1 cellular context compared by ENCODE assay signal in genomic region chr10:117168135-117168674, GRCh38.
A peak's percentile ranks its signal among the peaks of the same experiment; 100 is the strongest.
TF ChIP-seq lines count a peak whose summit lies in the region.

No MANE protein-coding gene starts in this region.

TF ChIP-seq in WTC11, 78 proteins besides CTCF, POLR2A, EP300 and RAD21 (continued from another document):
- TF ChIP-seq USF1 (CRISPR knock-in tag; IDR thresholded peaks at IDR 0.05) (no peak), FOXK1 (CRISPR knock-in tag; IDR thresholded peaks at IDR 0.05) (peak; percentile 50; the same call in 1 of the 2 replicates), TEAD1 (CRISPR knock-in tag; IDR thresholded peaks at IDR 0.05) (peak; percentile 54), ZNF396 (CRISPR knock-in tag; IDR thresholded peaks at IDR 0.05; ENCODE audit: borderline replicate concordance) (no peak), FOXP4 (CRISPR knock-in tag; IDR thresholded peaks at IDR 0.05) (0 out of 2 replicates have a peak, but pooled peaks have one; percentile 53), SP1 (CRISPR knock-in tag; conservative IDR thresholded peaks at IDR 0.05) (peak; percentile 47; the same call in 1 of the 2 replicates), ZNF281 (CRISPR knock-in tag; IDR thresholded peaks at IDR 0.05) (0 out of 2 replicates have a peak, but pooled peaks have one; percentile 29), ZNF416 (CRISPR knock-in tag; IDR thresholded peaks at IDR 0.05) (peak; percentile 24; the same call in 1 of the 2 replicates), ARID4B (CRISPR knock-in tag; IDR thresholded peaks at IDR 0.05; ENCODE audit: borderline replicate concordance) (peak; percentile 68; the same call in 1 of the 2 replicates), ZNF232 (CRISPR knock-in tag; IDR thresholded peaks at IDR 0.05) (no peak), ELF4 (CRISPR knock-in tag; IDR thresholded peaks at IDR 0.05; ENCODE audit: low read depth) (no peak), FOXP1 (CRISPR knock-in tag; IDR thresholded peaks at IDR 0.05; ENCODE audit: borderline replicate concordance) (peak; percentile 88; the same call in 1 of the 2 replicates), ZNF532 (CRISPR knock-in tag; IDR thresholded peaks at IDR 0.05; ENCODE audit: borderline replicate concordance) (no peak), HMGXB4 (CRISPR knock-in tag; IDR thresholded peaks at IDR 0.05) (peak; percentile 93), SMAD3 (CRISPR knock-in tag; IDR thresholded peaks at IDR 0.05; ENCODE audit: borderline replicate concordance) (no peak), ZSCAN18 (CRISPR knock-in tag; IDR thresholded peaks at IDR 0.05) (no peak), ETV6 (CRISPR knock-in tag; IDR thresholded peaks at IDR 0.05) (no peak; the same call in 1 of the 2 replicates), ZBTB21 (CRISPR knock-in tag; IDR thresholded peaks at IDR 0.05; ENCODE audit: borderline replicate concordance) (no peak)
